17 cellular contexts compared by ENCODE assay signal in the genomic region with DNA sequence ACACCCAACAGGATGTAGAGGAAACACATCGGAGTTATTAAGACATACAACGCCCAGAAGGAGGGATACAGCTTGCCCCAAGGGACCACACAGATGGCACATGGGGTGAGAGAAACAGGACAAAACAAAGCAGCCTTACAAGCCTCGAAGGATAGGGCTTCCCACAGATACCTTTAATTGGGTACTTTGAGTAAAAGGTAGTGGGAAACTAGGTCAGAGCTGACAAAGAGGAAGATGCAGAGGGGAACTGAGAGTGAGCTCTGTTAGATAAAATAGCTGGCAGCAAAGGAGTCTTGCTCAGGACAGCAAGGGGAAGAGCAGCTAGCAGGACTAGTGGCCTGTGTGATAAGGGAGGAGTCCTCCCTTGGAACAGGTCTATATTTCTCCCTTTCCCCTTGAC.
DNase-seq lines count a peak whose midpoint lies in the region; ATAC-seq and TF ChIP-seq lines count a peak whose summit lies in the region.
"Had no signal": no experiment of that assay in that cellular context is flagged by ENCODE, and none has a peak within 500 bp of the region (broad histone marks: within the 10 kb centered on the region; RNA-seq: fewer than 3 reads in every experiment).

No MANE protein-coding gene starts in this region.

- peaks cover 10% of the 10 kb centered on the region for H3K4me1 Mint-ChIP-seq in stimulated activated memory B cell treated with anti-CD40 and anti-IgM and Interleukin-4, amounts not matched to agents 10 μg/mL and 1 μg/mL and 100 μg/mL, for 72 hours
- no peaks in the 10 kb centered on the region for H3K4me1 Mint-ChIP-seq in activated naive CD8-positive, alpha-beta T cell treated with anti-CD3 and anti-CD28 coated beads, Interleukin-2, amount 50 U/mL, for 24 hours

- no peak overlapping the region for H3K4me3 ChIP-seq in WERI-Rb-1 (ENCODE audit: low read depth, low read length)
- H3K4me3 ChIP-seq: right atrium auricular region, SJSA1, testis had no signal

- no peaks in the 10 kb centered on the region for H3K27me3 ChIP-seq in WERI-Rb-1 (ENCODE audit: insufficient read depth, low read depth, severe bottlenecking)
- H3K27me3 ChIP-seq: right atrium auricular region, SJSA1, testis had no signal

- ATAC-seq in HG02870 (IDR thresholded peaks at IDR 0.05; ENCODE audit: unreplicated experiment): peak; percentile 66
- ATAC-seq in stimulated activated memory B cell treated with anti-CD40 and anti-IgM and Interleukin-4, amounts not matched to agents 10 μg/mL and 1 μg/mL and 100 μg/mL, for 72 hours: peak; percentile 95
- no peak for ATAC-seq in activated naive CD8-positive, alpha-beta T cell treated with anti-CD3 and anti-CD28 coated beads, Interleukin-2, amount 50 U/mL, for 24 hours

- no peaks in the 10 kb centered on the region for H3K27me3 Mint-ChIP-seq in stimulated activated memory B cell treated with anti-CD40 and anti-IgM and Interleukin-4, amounts not matched to agents 10 μg/mL and 1 μg/mL and 100 μg/mL, for 72 hours
- H3K27me3 Mint-ChIP-seq in activated naive CD8-positive, alpha-beta T cell treated with anti-CD3 and anti-CD28 coated beads, Interleukin-2, amount 50 U/mL, for 24 hours: peaks cover 19% of the 10 kb centered on the region

- peak; percentile 15 for DNase-seq in DMS 273 (lab: John Stamatoyannopoulos, UW; ENCODE audit: unreplicated experiment)
- DNase-seq in DMS 273 treated with DMSO at 0.1 percent for 48 hours (lab: John Stamatoyannopoulos, UW): no peak
- DNase-seq in NOMO-1 (lab: John Stamatoyannopoulos, UW; ENCODE audit: unreplicated experiment in 2 of 2): peak; percentile 38 to 93
- no peak for DNase-seq in SHP77 treated with DMSO at 0.1 percent for 48 hours (lab: John Stamatoyannopoulos, UW)
- no peak for DNase-seq in activated naive CD8-positive, alpha-beta T cell treated with anti-CD3 and anti-CD28 coated beads, Interleukin-2, amount 50 U/mL, for 24 hours
- DNase-seq in WERI-Rb-1: no peak
- DNase-seq: activated gamma-delta T cell treated with Interleukin-2 at 50 U/mL for 16 hours; Calu3; central memory CD4-positive, alpha-beta T cell; islet precursor cell; NCI-H446 treated with DMSO at 0.1 percent for 48 hours; testis had no signal

- H3K36me3 Mint-ChIP-seq in stimulated activated memory B cell treated with anti-CD40 and anti-IgM and Interleukin-4, amounts not matched to agents 10 μg/mL and 1 μg/mL and 100 μg/mL, for 72 hours: no peaks in the 10 kb centered on the region
- H3K36me3 Mint-ChIP-seq in activated naive CD8-positive, alpha-beta T cell treated with anti-CD3 and anti-CD28 coated beads, Interleukin-2, amount 50 U/mL, for 24 hours (ENCODE audit: low read depth): no peaks in the 10 kb centered on the region

- H3K9me3 ChIP-seq in WERI-Rb-1 (ENCODE audit: severe bottlenecking): no peaks in the 10 kb centered on the region
- H3K9me3 ChIP-seq: SJSA1, testis had no signal

- H3K9me3 Mint-ChIP-seq in stimulated activated memory B cell treated with anti-CD40 and anti-IgM and Interleukin-4, amounts not matched to agents 10 μg/mL and 1 μg/mL and 100 μg/mL, for 72 hours: peaks cover 8% of the 10 kb centered on the region
- H3K9me3 Mint-ChIP-seq in activated naive CD8-positive, alpha-beta T cell treated with anti-CD3 and anti-CD28 coated beads, Interleukin-2, amount 50 U/mL, for 24 hours: peaks cover 3% of the 10 kb centered on the region

- no peak overlapping the region for H3K4me3 Mint-ChIP-seq in stimulated activated memory B cell treated with anti-CD40 and anti-IgM and Interleukin-4, amounts not matched to agents 10 μg/mL and 1 μg/mL and 100 μg/mL, for 72 hours
- no peak overlapping the region for H3K4me3 Mint-ChIP-seq in activated naive CD8-positive, alpha-beta T cell treated with anti-CD3 and anti-CD28 coated beads, Interleukin-2, amount 50 U/mL, for 24 hours

- no peak overlapping the region for H3K27ac Mint-ChIP-seq in stimulated activated memory B cell treated with anti-CD40 and anti-IgM and Interleukin-4, amounts not matched to agents 10 μg/mL and 1 μg/mL and 100 μg/mL, for 72 hours
- no peak overlapping the region for H3K27ac Mint-ChIP-seq in activated naive CD8-positive, alpha-beta T cell treated with anti-CD3 and anti-CD28 coated beads, Interleukin-2, amount 50 U/mL, for 24 hours

- no peak for TF ChIP-seq CTCF in WERI-Rb-1 (IDR thresholded peaks at IDR 0.05; ENCODE audit: low read depth, low read length)

- no peak overlapping the region for H3K27ac ChIP-seq in WERI-Rb-1
- H3K27ac ChIP-seq: 22Rv1, right atrium auricular region, SJSA1, testis had no signal

- H3K36me3 ChIP-seq in WERI-Rb-1: no peaks in the 10 kb centered on the region
- H3K36me3 ChIP-seq: right atrium auricular region, SJSA1 had no signal

Comparison
In these comparisons a context has a peak if more than half of its experiments do, and no peak if none do; other contexts are left out.
1. DNase-seq: peak in DMS 273 (single experiment) and NOMO-1 (2 of 2); none in DMS 273 treated with DMSO at 0.1 percent for 48 hours (single experiment), SHP77 treated with DMSO at 0.1 percent for 48 hours (single experiment), activated naive CD8-positive, alpha-beta T cell treated with anti-CD3 and anti-CD28 coated beads, Interleukin-2, amount 50 U/mL, for 24 hours (single experiment) and WERI-Rb-1 (single experiment).